14 cellular contexts compared by ENCODE assay signal in genomic region chr12:106275458-106275857, GRCh38.
"Had no signal": no experiment of that assay in that cellular context is flagged by ENCODE, and none has a peak within 500 bp of the region (broad histone marks: within the 10 kb centered on the region; RNA-seq: fewer than 3 reads in every experiment).

No MANE protein-coding gene starts in this region.

- FAIRE-seq: bronchial epithelial cell had no signal

- H3K4me2 ChIP-seq: smooth muscle cell had no signal

- H3K27me3 ChIP-seq: dorsolateral prefrontal cortex, right atrium auricular region, tibial artery, vagina had no signal

- H3K4me1 ChIP-seq: right atrium auricular region, tibial artery, vagina had no signal

- ATAC-seq: activated CD4-positive, alpha-beta T cell treated with anti-CD3 and anti-CD28 coated beads for 36 hours; activated T-cell treated with anti-CD3 and anti-CD28 coated beads, Interleukin-2, amount 50 U/mL, for 72 hours; left cardiac atrium had no signal

- H3K4me3 ChIP-seq: dorsolateral prefrontal cortex, right atrium auricular region, smooth muscle cell, tibial artery, vagina had no signal

- H3K27ac ChIP-seq: dorsolateral prefrontal cortex, right atrium auricular region, tibial artery, vagina had no signal

- DNase-seq: activated CD4-positive, alpha-beta memory T cell treated with anti-CD3 and anti-CD28 coated beads, Interleukin-2, amount 10 ng/mL, durations not matched to agents 7 days and 5 days; activated CD4-positive, alpha-beta T cell treated with anti-CD3 and anti-CD28 coated beads for 36 hours; activated CD8-positive, alpha-beta memory T cell treated with anti-CD3 and anti-CD28 coated beads, Interleukin-2, amount 50 U/mL, for 4 hours; activated naive CD8-positive, alpha-beta T cell treated with anti-CD3 and anti-CD28 coated beads, Interleukin-2, amount 10 ng/mL, durations not matched to agents 7 days and 5 days; activated T-cell treated with anti-CD3 and anti-CD28 coated beads, Interleukin-2, amount 50 U/mL, for 72 hours; aorta; dorsolateral prefrontal cortex; left cardiac atrium; posterior cingulate gyrus; tibial artery had no signal

- H3K9me3 ChIP-seq: right atrium auricular region, tibial artery, vagina had no signal

- H3K36me3 ChIP-seq: right atrium auricular region, tibial artery, vagina had no signal
